ENCODE assay signal across 1 cellular context in the genomic region with DNA sequence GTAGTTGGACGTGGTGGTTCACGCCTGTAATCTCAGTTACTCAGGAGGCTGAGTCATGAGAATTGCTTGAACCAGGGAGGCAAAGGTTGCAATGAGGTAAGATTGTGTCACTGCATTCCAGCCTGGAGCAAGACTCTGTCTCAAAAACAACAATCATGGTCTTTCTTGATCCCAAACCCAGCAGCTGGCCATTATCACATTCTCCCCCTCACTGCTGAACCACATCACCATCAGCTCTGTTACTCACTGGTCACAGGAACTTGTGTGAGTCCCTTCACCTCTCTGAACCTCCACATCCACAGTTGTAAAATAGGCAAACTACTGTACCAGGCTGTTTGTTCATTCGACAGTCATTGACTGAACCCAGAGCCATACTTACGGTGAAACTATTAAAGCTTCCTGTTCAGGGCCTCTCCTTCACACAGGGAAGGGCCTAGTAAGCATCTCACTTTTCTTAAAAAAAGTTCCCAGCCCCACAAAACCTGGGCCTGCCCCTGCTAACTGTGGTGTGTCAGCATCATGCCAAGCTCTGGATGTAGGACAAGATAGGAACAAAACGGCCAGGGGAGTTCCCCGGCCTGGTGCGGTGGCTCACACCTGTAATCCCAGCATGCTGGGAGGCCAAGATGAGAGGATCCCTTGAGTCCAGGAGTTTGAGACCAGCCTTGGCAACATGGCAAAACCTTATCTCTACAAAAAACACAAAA.
TF ChIP-seq lines count a peak whose summit lies in the region.

No MANE protein-coding gene starts in this region.

TF ChIP-seq in HepG2, 621 proteins besides CTCF, POLR2A, EP300 and RAD21 (continued from another document):
- TF ChIP-seq, protein P1, sequence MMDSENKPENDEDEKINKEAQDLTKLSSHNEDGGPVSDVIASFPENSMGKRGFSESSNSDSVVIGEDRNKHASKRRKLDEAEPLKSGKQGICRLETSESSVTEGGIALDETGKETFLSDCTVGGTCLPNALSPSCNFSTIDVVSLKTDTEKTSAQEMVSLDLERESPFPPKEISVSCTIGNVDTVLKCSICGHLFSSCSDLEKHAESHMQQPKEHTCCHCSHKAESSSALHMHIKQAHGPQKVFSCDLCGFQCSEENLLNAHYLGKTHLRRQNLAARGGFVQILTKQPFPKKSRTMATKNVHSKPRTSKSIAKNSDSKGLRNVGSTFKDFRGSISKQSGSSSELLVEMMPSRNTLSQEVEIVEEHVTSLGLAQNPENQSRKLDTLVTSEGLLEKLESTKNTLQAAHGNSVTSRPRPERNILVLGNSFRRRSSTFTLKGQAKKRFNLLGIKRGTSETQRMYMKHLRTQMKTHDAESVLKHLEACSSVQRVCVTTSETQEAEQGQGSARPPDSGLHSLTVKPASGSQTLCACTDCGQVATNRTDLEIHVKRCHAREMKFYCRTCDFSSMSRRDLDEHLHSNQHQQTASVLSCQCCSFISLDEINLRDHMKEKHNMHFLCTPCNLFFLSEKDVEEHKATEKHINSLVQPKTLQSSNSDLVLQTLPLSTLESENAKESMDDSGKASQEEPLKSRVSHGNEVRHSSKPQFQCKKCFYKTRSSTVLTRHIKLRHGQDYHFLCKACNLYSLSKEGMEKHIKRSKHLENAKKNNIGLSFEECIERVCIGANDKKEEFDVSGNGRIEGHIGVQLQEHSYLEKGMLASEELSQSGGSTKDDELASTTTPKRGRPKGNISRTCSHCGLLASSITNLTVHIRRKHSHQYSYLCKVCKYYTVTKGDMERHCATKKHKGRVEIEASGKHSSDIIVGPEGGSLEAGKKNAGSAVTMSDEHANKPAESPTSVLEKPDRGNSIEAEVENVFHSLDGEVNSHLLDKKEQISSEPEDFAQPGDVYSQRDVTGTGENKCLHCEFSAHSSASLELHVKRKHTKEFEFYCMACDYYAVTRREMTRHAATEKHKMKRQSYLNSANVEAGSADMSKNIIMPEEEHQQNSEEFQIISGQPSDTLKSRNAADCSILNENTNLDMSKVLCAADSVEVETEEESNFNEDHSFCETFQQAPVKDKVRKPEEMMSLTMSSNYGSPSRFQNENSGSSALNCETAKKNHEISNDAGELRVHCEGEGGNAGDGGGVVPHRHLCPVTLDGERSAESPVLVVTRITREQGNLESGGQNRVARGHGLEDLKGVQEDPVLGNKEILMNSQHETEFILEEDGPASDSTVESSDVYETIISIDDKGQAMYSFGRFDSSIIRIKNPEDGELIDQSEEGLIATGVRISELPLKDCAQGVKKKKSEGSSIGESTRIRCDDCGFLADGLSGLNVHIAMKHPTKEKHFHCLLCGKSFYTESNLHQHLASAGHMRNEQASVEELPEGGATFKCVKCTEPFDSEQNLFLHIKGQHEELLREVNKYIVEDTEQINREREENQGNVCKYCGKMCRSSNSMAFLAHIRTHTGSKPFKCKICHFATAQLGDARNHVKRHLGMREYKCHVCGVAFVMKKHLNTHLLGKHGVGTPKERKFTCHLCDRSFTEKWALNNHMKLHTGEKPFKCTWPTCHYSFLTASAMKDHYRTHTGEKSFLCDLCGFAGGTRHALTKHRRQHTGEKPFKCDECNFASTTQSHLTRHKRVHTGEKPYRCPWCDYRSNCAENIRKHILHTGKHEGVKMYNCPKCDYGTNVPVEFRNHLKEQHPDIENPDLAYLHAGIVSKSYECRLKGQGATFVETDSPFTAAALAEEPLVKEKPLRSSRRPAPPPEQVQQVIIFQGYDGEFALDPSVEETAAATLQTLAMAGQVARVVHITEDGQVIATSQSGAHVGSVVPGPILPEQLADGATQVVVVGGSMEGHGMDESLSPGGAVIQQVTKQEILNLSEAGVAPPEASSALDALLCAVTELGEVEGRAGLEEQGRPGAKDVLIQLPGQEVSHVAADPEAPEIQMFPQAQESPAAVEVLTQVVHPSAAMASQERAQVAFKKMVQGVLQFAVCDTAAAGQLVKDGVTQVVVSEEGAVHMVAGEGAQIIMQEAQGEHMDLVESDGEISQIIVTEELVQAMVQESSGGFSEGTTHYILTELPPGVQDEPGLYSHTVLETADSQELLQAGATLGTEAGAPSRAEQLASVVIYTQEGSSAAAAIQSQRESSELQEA (CRISPR knock-in tag; IDR thresholded peaks at IDR 0.05; ENCODE audit: not compliant biosample characterization): no peak
- TF ChIP-seq, protein P2, sequence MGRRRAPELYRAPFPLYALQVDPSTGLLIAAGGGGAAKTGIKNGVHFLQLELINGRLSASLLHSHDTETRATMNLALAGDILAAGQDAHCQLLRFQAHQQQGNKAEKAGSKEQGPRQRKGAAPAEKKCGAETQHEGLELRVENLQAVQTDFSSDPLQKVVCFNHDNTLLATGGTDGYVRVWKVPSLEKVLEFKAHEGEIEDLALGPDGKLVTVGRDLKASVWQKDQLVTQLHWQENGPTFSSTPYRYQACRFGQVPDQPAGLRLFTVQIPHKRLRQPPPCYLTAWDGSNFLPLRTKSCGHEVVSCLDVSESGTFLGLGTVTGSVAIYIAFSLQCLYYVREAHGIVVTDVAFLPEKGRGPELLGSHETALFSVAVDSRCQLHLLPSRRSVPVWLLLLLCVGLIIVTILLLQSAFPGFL (CRISPR knock-in tag; IDR thresholded peaks at IDR 0.05): no peak
- TF ChIP-seq NR2F1 (CRISPR knock-in tag; IDR thresholded peaks at IDR 0.05) (peak in 1 of 2 experiments; percentile 42; a peak in 1 of 4 replicates), ZFP62 (CRISPR knock-in tag; IDR thresholded peaks at IDR 0.05) (no peak), RARA (CRISPR knock-in tag; IDR thresholded peaks at IDR 0.05) (peak; percentile 65), ZNF460 (CRISPR knock-in tag; IDR thresholded peaks at IDR 0.05; ENCODE audit: borderline replicate concordance) (peak; percentile 94), MAFK (conservative IDR thresholded peaks at IDR 0.05 in 1 of 2, IDR thresholded peaks at IDR 0.05 in 1 of 2; ENCODE audit: low read length in 2 of 2) (peak in 1 of 2 experiments; percentile 15; a peak in 2 of 4 replicates), JUND (CRISPR knock-in tag; IDR thresholded peaks at IDR 0.05) (0 out of 2 replicates have a peak, but pooled peaks have one; percentile 44), KDM4B (CRISPR knock-in tag; IDR thresholded peaks at IDR 0.05) (no peak), HNF4G (IDR thresholded peaks at IDR 0.05; ENCODE audit: borderline replicate concordance, low read depth, low read length) (peak; percentile 39; the same call in 1 of the 2 replicates), HNF4G (CRISPR knock-in tag; IDR thresholded peaks at IDR 0.05; ENCODE audit: borderline replicate concordance, low read depth) (no peak), SMARCC2 (IDR thresholded peaks at IDR 0.05) (no peak), HNF4A (CRISPR knock-in tag; IDR thresholded peaks at IDR 0.05) (peak; percentile 42), ZMYM2 (CRISPR knock-in tag; IDR thresholded peaks at IDR 0.05) (no peak), CEBPB (IDR thresholded peaks at IDR 0.05; ENCODE audit: borderline replicate concordance, low read depth, low read length) (peak; percentile 73), ELF1 (CRISPR knock-in tag; IDR thresholded peaks at IDR 0.05) (no peak), CEBPG (CRISPR knock-in tag; IDR thresholded peaks at IDR 0.05) (peak; percentile 54), MIXL1 (CRISPR knock-in tag; IDR thresholded peaks at IDR 0.05) (no peak), TRIM24 (CRISPR knock-in tag; IDR thresholded peaks at IDR 0.05) (0 out of 2 replicates have a peak, but pooled peaks have one; percentile 23)
- TF ChIP-seq, protein P3, sequence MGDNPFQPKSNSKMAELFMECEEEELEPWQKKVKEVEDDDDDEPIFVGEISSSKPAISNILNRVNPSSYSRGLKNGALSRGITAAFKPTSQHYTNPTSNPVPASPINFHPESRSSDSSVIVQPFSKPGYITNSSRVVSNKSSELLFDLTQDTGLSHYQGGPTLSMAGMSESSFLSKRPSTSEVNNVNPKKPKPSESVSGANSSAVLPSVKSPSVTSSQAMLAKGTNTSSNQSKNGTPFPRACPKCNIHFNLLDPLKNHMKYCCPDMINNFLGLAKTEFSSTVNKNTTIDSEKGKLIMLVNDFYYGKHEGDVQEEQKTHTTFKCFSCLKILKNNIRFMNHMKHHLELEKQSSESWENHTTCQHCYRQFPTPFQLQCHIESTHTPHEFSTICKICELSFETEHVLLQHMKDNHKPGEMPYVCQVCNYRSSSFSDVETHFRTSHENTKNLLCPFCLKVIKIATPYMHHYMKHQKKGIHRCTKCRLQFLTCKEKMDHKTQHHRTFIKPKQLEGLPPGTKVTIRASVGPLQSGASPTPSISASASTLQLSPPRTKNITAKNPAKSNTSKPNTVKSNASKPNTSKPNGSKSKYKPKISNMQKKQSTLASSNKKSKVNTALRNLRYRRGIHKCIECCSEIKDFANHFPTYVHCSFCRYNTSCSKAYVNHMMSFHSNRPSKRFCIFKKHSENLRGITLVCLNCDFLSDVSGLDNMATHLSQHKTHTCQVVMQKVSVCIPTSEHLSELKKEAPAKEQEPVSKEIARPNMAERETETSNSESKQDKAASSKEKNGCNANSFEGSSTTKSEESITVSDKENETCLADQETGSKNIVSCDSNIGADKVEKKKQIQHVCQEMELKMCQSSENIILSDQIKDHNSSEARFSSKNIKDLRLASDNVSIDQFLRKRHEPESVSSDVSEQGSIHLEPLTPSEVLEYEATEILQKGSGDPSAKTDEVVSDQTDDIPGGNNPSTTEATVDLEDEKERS (CRISPR knock-in tag; IDR thresholded peaks at IDR 0.05): peak; percentile 75
- TF ChIP-seq, protein P4, sequence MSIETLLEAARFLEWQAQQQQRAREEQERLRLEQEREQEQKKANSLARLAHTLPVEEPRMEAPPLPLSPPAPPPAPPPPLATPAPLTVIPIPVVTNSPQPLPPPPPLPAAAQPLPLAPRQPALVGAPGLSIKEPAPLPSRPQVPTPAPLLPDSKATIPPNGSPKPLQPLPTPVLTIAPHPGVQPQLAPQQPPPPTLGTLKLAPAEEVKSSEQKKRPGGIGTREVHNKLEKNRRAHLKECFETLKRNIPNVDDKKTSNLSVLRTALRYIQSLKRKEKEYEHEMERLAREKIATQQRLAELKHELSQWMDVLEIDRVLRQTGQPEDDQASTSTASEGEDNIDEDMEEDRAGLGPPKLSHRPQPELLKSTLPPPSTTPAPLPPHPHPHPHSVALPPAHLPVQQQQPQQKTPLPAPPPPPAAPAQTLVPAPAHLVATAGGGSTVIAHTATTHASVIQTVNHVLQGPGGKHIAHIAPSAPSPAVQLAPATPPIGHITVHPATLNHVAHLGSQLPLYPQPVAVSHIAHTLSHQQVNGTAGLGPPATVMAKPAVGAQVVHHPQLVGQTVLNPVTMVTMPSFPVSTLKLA (IDR thresholded peaks at IDR 0.05): no peak
- TF ChIP-seq, protein P5, sequence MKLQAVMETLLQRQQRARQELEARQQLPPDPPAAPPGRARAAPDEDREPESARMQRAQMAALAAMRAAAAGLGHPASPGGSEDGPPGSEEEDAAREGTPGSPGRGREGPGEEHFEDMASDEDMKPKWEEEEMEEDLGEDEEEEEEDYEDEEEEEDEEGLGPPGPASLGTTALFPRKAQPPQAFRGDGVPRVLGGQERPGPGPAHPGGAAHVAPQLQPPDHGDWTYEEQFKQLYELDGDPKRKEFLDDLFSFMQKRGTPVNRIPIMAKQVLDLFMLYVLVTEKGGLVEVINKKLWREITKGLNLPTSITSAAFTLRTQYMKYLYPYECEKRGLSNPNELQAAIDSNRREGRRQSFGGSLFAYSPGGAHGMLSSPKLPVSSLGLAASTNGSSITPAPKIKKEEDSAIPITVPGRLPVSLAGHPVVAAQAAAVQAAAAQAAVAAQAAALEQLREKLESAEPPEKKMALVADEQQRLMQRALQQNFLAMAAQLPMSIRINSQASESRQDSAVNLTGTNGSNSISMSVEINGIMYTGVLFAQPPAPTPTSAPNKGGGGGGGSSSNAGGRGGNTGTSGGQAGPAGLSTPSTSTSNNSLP (IDR thresholded peaks at IDR 0.05; ENCODE audit: low read depth, low read length): no peak
- TF ChIP-seq, protein P6, sequence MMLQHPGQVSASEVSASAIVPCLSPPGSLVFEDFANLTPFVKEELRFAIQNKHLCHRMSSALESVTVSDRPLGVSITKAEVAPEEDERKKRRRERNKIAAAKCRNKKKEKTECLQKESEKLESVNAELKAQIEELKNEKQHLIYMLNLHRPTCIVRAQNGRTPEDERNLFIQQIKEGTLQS (CRISPR knock-in tag; IDR thresholded peaks at IDR 0.05): 0 out of 2 replicates have a peak, but pooled peaks have one; percentile 23
- TF ChIP-seq, protein P7, sequence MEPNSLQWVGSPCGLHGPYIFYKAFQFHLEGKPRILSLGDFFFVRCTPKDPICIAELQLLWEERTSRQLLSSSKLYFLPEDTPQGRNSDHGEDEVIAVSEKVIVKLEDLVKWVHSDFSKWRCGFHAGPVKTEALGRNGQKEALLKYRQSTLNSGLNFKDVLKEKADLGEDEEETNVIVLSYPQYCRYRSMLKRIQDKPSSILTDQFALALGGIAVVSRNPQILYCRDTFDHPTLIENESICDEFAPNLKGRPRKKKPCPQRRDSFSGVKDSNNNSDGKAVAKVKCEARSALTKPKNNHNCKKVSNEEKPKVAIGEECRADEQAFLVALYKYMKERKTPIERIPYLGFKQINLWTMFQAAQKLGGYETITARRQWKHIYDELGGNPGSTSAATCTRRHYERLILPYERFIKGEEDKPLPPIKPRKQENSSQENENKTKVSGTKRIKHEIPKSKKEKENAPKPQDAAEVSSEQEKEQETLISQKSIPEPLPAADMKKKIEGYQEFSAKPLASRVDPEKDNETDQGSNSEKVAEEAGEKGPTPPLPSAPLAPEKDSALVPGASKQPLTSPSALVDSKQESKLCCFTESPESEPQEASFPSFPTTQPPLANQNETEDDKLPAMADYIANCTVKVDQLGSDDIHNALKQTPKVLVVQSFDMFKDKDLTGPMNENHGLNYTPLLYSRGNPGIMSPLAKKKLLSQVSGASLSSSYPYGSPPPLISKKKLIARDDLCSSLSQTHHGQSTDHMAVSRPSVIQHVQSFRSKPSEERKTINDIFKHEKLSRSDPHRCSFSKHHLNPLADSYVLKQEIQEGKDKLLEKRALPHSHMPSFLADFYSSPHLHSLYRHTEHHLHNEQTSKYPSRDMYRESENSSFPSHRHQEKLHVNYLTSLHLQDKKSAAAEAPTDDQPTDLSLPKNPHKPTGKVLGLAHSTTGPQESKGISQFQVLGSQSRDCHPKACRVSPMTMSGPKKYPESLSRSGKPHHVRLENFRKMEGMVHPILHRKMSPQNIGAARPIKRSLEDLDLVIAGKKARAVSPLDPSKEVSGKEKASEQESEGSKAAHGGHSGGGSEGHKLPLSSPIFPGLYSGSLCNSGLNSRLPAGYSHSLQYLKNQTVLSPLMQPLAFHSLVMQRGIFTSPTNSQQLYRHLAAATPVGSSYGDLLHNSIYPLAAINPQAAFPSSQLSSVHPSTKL (CRISPR knock-in tag; IDR thresholded peaks at IDR 0.05): no peak
- TF ChIP-seq, protein P8, sequence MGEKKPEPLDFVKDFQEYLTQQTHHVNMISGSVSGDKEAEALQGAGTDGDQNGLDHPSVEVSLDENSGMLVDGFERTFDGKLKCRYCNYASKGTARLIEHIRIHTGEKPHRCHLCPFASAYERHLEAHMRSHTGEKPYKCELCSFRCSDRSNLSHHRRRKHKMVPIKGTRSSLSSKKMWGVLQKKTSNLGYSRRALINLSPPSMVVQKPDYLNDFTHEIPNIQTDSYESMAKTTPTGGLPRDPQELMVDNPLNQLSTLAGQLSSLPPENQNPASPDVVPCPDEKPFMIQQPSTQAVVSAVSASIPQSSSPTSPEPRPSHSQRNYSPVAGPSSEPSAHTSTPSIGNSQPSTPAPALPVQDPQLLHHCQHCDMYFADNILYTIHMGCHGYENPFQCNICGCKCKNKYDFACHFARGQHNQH (CRISPR knock-in tag; IDR thresholded peaks at IDR 0.05): no peak
- TF ChIP-seq, protein P9, sequence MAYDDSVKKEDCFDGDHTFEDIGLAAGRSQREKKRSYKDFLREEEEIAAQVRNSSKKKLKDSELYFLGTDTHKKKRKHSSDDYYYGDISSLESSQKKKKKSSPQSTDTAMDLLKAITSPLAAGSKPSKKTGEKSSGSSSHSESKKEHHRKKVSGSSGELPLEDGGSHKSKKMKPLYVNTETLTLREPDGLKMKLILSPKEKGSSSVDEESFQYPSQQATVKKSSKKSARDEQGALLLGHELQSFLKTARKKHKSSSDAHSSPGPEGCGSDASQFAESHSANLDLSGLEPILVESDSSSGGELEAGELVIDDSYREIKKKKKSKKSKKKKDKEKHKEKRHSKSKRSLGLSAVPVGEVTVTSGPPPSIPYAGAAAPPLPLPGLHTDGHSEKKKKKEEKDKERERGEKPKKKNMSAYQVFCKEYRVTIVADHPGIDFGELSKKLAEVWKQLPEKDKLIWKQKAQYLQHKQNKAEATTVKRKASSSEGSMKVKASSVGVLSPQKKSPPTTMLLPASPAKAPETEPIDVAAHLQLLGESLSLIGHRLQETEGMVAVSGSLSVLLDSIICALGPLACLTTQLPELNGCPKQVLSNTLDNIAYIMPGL (CRISPR knock-in tag; IDR thresholded peaks at IDR 0.05; ENCODE audit: borderline replicate concordance in 1 of 2, low read depth in 1 of 2): no peak
